28 cellular contexts compared by ENCODE assay signal in genomic region chr2:173593109-173593508, GRCh38.
"Had no signal": no experiment of that assay in that cellular context is flagged by ENCODE, and none has a peak within 500 bp of the region (broad histone marks: within the 10 kb centered on the region; RNA-seq: fewer than 3 reads in every experiment).

No MANE protein-coding gene starts in this region.

- H3K4me3 Mint-ChIP-seq: natural killer cell; nephron; neural progenitor cell; stimulated activated effector memory CD8-positive, alpha-beta T cell treated with anti-CD3 and anti-CD28 coated beads, Interleukin-12 subunit alpha, Interleukin-12 subunit beta, amount 100 ng/mL, for 72 hours; stimulated activated naive B cell treated with anti-CD40 and anti-IgM and Interleukin-4, amounts not matched to agents 10 μg/mL and 1 μg/mL and 100 μg/mL, for 72 hours; stimulated activated naive CD8-positive, alpha-beta T cell treated with anti-CD3 and anti-CD28 coated beads, Interleukin-15, Interleukin-2, amounts not matched to agents 100 ng/mL and 50 ng/mL, for 24 hours had no signal

- FAIRE-seq: small intestine, urothelium cell line had no signal

- H3K4me1 Mint-ChIP-seq: natural killer cell; stimulated activated effector memory CD8-positive, alpha-beta T cell treated with anti-CD3 and anti-CD28 coated beads, Interleukin-12 subunit alpha, Interleukin-12 subunit beta, amount 100 ng/mL, for 72 hours; stimulated activated naive B cell treated with anti-CD40 and anti-IgM and Interleukin-4, amounts not matched to agents 10 μg/mL and 1 μg/mL and 100 μg/mL, for 72 hours had no signal

- H3K4me1 ChIP-seq: neural progenitor cell, parathyroid adenoma, right lobe of liver, sigmoid colon had no signal

- H3K4me3 ChIP-seq: neural progenitor cell, ovary, psoas muscle, right lobe of liver, sigmoid colon, stomach, thoracic aorta, tibial artery, upper lobe of left lung, vagina had no signal

- H3K27ac Mint-ChIP-seq: natural killer cell; nephron; neural progenitor cell; progenitor cell of endocrine pancreas; stimulated activated effector memory CD8-positive, alpha-beta T cell treated with anti-CD3 and anti-CD28 coated beads, Interleukin-12 subunit alpha, Interleukin-12 subunit beta, amount 100 ng/mL, for 72 hours; stimulated activated naive B cell treated with anti-CD40 and anti-IgM and Interleukin-4, amounts not matched to agents 10 μg/mL and 1 μg/mL and 100 μg/mL, for 72 hours; stimulated activated naive CD8-positive, alpha-beta T cell treated with anti-CD3 and anti-CD28 coated beads, Interleukin-15, Interleukin-2, amounts not matched to agents 100 ng/mL and 50 ng/mL, for 24 hours had no signal

- H3K36me3 ChIP-seq: neural progenitor cell, ovary, right lobe of liver, sigmoid colon, stomach, thoracic aorta, tibial artery, upper lobe of left lung, vagina had no signal

- H3K36me3 Mint-ChIP-seq: natural killer cell; stimulated activated effector memory CD8-positive, alpha-beta T cell treated with anti-CD3 and anti-CD28 coated beads, Interleukin-12 subunit alpha, Interleukin-12 subunit beta, amount 100 ng/mL, for 72 hours had no signal

- H3K27ac ChIP-seq: neural progenitor cell, ovary, parathyroid adenoma, psoas muscle, right lobe of liver, sigmoid colon, stomach, thoracic aorta, tibial artery, upper lobe of left lung, vagina had no signal

- H3K27me3 ChIP-seq: neural progenitor cell, ovary, right lobe of liver, sigmoid colon, stomach, tibial artery, upper lobe of left lung, vagina had no signal

- DNase-seq: natural killer cell; occipital lobe; ovary; posterior cingulate gyrus; psoas muscle; right cardiac atrium; right lobe of liver; sigmoid colon; small intestine; stimulated activated CD4-positive, alpha-beta T cell treated with anti-CD3 and anti-CD28 coated beads, Interleukin-15, amount 100 ng/mL, for 24 hours; stimulated activated CD4-positive, alpha-beta T cell treated with anti-CD3 and anti-CD28 coated beads, Interleukin-2, amount 100 ng/mL, for 24 hours; stimulated activated CD4-positive, alpha-beta T cell treated with anti-CD3 and anti-CD28 coated beads, Interleukin-2, amount 100 ng/mL, for 48 hours; stimulated activated CD4-positive, alpha-beta T cell treated with anti-CD3 and anti-CD28 coated beads, Interleukin-4, amount 100 ng/mL, for 24 hours; stimulated activated naive B cell treated with anti-CD40 and anti-IgM and Interleukin-4, amounts not matched to agents 10 μg/mL and 1 μg/mL and 100 μg/mL, for 72 hours; stimulated activated naive CD4-positive, alpha-beta T cell treated with Interleukin-2 at 50 U/mL for 16 hours; stomach; tibial artery; trophoblast cell; upper lobe of left lung had no signal

- H3K27me3 Mint-ChIP-seq: progenitor cell of endocrine pancreas had no signal

- ATAC-seq: natural killer cell; psoas muscle; right cardiac atrium; right lobe of liver; stimulated activated effector memory CD8-positive, alpha-beta T cell treated with anti-CD3 and anti-CD28 coated beads, Interleukin-12 subunit alpha, Interleukin-12 subunit beta, amount 100 ng/mL, for 72 hours; stimulated activated naive B cell treated with anti-CD40 and anti-IgM and Interleukin-4, amounts not matched to agents 10 μg/mL and 1 μg/mL and 100 μg/mL, for 72 hours had no signal

- H3K9me3 Mint-ChIP-seq: stimulated activated effector memory CD8-positive, alpha-beta T cell treated with anti-CD3 and anti-CD28 coated beads, Interleukin-12 subunit alpha, Interleukin-12 subunit beta, amount 100 ng/mL, for 72 hours had no signal

- H3K4me2 ChIP-seq: neural progenitor cell had no signal

- H3K9me3 ChIP-seq: ovary, psoas muscle, right lobe of liver, vagina had no signal
